ENCODE assay signal across 21 cellular contexts in genomic region chr11:57787205-57787604, GRCh38. TPM values are rescaled to one million over a fixed set of nuclear protein-coding genes. Genes with fewer than 3 reads are reported as not detected.
DNase-seq lines count a peak whose midpoint lies in the region; ATAC-seq and TF ChIP-seq lines count a peak whose summit lies in the region.
"Had no signal": no experiment of that assay in that cellular context is flagged by ENCODE, and none has a peak within 500 bp of the region (broad histone marks: within the 10 kb centered on the region; RNA-seq: fewer than 3 reads in every experiment).

No MANE protein-coding gene starts in this region.

- no peaks in the 10 kb centered on the region for H3K27me3 Mint-ChIP-seq in nephron (ENCODE audit: low read depth)
- H3K27me3 Mint-ChIP-seq: CD4-positive, alpha-beta memory T cell; stimulated activated memory B cell treated with anti-CD40 and anti-IgM and Interleukin-4, amounts not matched to agents 10 μg/mL and 1 μg/mL and 100 μg/mL, for 72 hours had no signal

- POLR2A ChIA-PET in PC-9 (lab: Charles Lee; ENCODE audit: unreplicated experiment), result no interaction called here

- H3K27me3 ChIP-seq in PC-9 (ENCODE audit: insufficient read depth, low read depth), result no peaks in the 10 kb centered on the region
- no peaks in the 10 kb centered on the region for H3K27me3 ChIP-seq in upper lobe of left lung
- H3K27me3 ChIP-seq: adrenal gland, right atrium auricular region had no signal

- H3K9me3 ChIP-seq in PC-9 (ENCODE audit: insufficient read depth, low read depth), result no peaks in the 10 kb centered on the region
- H3K9me3 ChIP-seq in upper lobe of left lung, result no peaks in the 10 kb centered on the region
- H3K9me3 ChIP-seq: adrenal gland, right atrium auricular region had no signal

- H4K20me1 ChIP-seq in PC-9 (ENCODE audit: insufficient read depth), result peaks cover 3% of the 10 kb centered on the region; the same call in 1 of the 2 replicates

- 72 to 76% methylated on average over 4 of the region's 4 CpGs for WGBS in upper lobe of left lung, 2 donors

- 0 out of 2 replicates have a peak overlapping the region, but pooled peaks have one; percentile 29 for H3K4me2 ChIP-seq in PC-9
- H3K4me2 ChIP-seq: KMS-11 had no signal

- no peak for TF ChIP-seq CTCF in PC-9 (conservative IDR thresholded peaks at IDR 0.05)
- TF ChIP-seq CTCF in epithelial cell of esophagus (IDR thresholded peaks at IDR 0.05; ENCODE audit: insufficient read depth, low read depth, low read length, missing control alignments), result no peak
- TF ChIP-seq CTCF in nephron (IDR thresholded peaks at IDR 0.05; ENCODE audit: unreplicated experiment in 3 of 3), result no peak
- TF ChIP-seq CTCF in upper lobe of left lung (IDR thresholded peaks at IDR 0.05), result no peak

- H3K27ac ChIP-seq in PC-9 (peak overlapping the region; percentile 32; the same call in 1 of the 2 replicates), upper lobe of left lung (peak overlapping the region in 3 of 4 donors; percentile 12 to 85 (median 68))
- H3K27ac ChIP-seq: KMS-11 had no signal

- CTCF ChIA-PET in PC-9 (lab: Charles Lee), result no interaction called here

- H3K4me1 Mint-ChIP-seq in nephron, result peaks cover 38% of the 10 kb centered on the region

- H3K9me2 ChIP-seq in PC-9 (ENCODE audit: insufficient read depth), result no peaks in the 10 kb centered on the region

- peaks cover 100% of the 10 kb centered on the region for H3K79me2 ChIP-seq in PC-9 (ENCODE audit: low read depth)

- peak overlapping the region in 2 of 3 experiments; percentile 12 to 34 for H3K27ac Mint-ChIP-seq in nephron
- H3K27ac Mint-ChIP-seq: T-helper 1 cell treated with Interleukin-12 subunit alpha and Interleukin-12 subunit beta and Interleukin-4 antibody, amounts not matched to agents 30 μg/mL and 1 μg/mL, for 36 hours had no signal

- H3K4me1 ChIP-seq in PC-9 (replicated peaks; ENCODE audit: insufficient read depth), result peaks cover 56% of the 10 kb centered on the region
- peaks cover 83 to 96% (median 93%) of the 10 kb centered on the region in 4 donors for H3K4me1 ChIP-seq in upper lobe of left lung

- no peak for DNase-seq in PC-9
- peak; percentile 64 for DNase-seq in epithelial cell of esophagus (ENCODE audit: low read depth)
- DNase-seq in upper lobe of left lung, result no peak
- no peak for DNase-seq in activated CD4-positive, alpha-beta T cell treated with anti-CD3 and anti-CD28 coated beads for 1 hour
- DNase-seq in NCI-H1417 treated with DMSO at 0.1 percent for 48 hours (lab: John Stamatoyannopoulos, UW), result no peak
- no peak for DNase-seq in H4 (ENCODE audit: low spot score)
- DNase-seq: activated CD4-positive, alpha-beta T cell treated with anti-CD3 and anti-CD28 coated beads for 48 hours; activated T-cell treated with anti-CD3 and anti-CD28 coated beads, Interleukin-2, amount 50 U/mL, for 48 hours; adrenal gland; CD4-positive, alpha-beta memory T cell; GOT3; islet precursor cell; NCI-H1694; NCI-H524 had no signal

- ATAC-seq in upper lobe of left lung (ENCODE audit: low FRiP score in 2 of 2) (no peak), HG03439 (IDR thresholded peaks at IDR 0.05; ENCODE audit: unreplicated experiment) (no peak)
- ATAC-seq: stimulated activated memory B cell treated with anti-CD40 and anti-IgM and Interleukin-4, amounts not matched to agents 10 μg/mL and 1 μg/mL and 100 μg/mL, for 72 hours had no signal

- H3K36me3 ChIP-seq in PC-9 (ENCODE audit: low read depth), result peaks cover 45% of the 10 kb centered on the region
- peaks cover 0 to 7% (median 2%) of the 10 kb centered on the region in 4 donors for H3K36me3 ChIP-seq in upper lobe of left lung
- H3K36me3 ChIP-seq: adrenal gland had no signal

- no peak overlapping the region for H2AFZ ChIP-seq in PC-9

- H3F3A ChIP-seq in PC-9 (ENCODE audit: insufficient read depth, low read depth), result peaks cover 16% of the 10 kb centered on the region

- no peak overlapping the region for H3K4me3 ChIP-seq in PC-9
- no peak overlapping the region for H3K4me3 ChIP-seq in epithelial cell of esophagus (ENCODE audit: low read length)
- H3K4me3 ChIP-seq in upper lobe of left lung, result no peak overlapping the region
- H3K4me3 ChIP-seq: adrenal gland, right atrium auricular region had no signal

- H3K36me3 Mint-ChIP-seq in nephron (ENCODE audit: low read depth), result peaks cover 31% of the 10 kb centered on the region
- H3K36me3 Mint-ChIP-seq: CD4-positive, alpha-beta memory T cell had no signal

- TF ChIP-seq EP300 in upper lobe of left lung (IDR thresholded peaks at IDR 0.05), result no peak

- H3K9me3 Mint-ChIP-seq in nephron, result no peaks in the 10 kb centered on the region
- H3K9me3 Mint-ChIP-seq: CD4-positive, alpha-beta memory T cell; stimulated activated memory B cell treated with anti-CD40 and anti-IgM and Interleukin-4, amounts not matched to agents 10 μg/mL and 1 μg/mL and 100 μg/mL, for 72 hours; T-helper 1 cell treated with Interleukin-12 subunit alpha and Interleukin-12 subunit beta and Interleukin-4 antibody, amounts not matched to agents 30 μg/mL and 1 μg/mL, for 36 hours had no signal

- BruUV-seq in PC-9 (replicated peaks; lab: Mats Ljungman, UMichigan), result no TSS peak

- H3K4me3 Mint-ChIP-seq in nephron, result no peak overlapping the region
- H3K4me3 Mint-ChIP-seq: CD4-positive, alpha-beta memory T cell; stimulated activated memory B cell treated with anti-CD40 and anti-IgM and Interleukin-4, amounts not matched to agents 10 μg/mL and 1 μg/mL and 100 μg/mL, for 72 hours; T-helper 1 cell treated with Interleukin-12 subunit alpha and Interleukin-12 subunit beta and Interleukin-4 antibody, amounts not matched to agents 30 μg/mL and 1 μg/mL, for 36 hours had no signal

- TF ChIP-seq POLR2A in upper lobe of left lung (IDR thresholded peaks at IDR 0.05), result no peak

- intact Hi-C loops in PC-9 (cut with micrococcal nuclease; ENCODE audit: unreplicated experiment), result no loop called here

RNA-seq across cellular contexts. Expression of gene CTNND1, which starts 25.6 kb away (rescaled TPM):
- total RNA-seq in PC-9 (2021) (340 and 413 TPM in 2 replicates), upper lobe of left lung (100 to 1,000 TPM; 136 to 232 (median 214) TPM)
- 50.0 and 56.3 TPM in 2 replicates for total RNA-seq in H4 (2014; rRNA removed; shearing (Covaris generic))

RNA-seq across cellular contexts. Expression of gene BTBD18, which starts 35.6 kb away (rescaled TPM):
- not detected in 2 replicates for total RNA-seq in PC-9 (2021)
- total RNA-seq in upper lobe of left lung, result not detected
- not detected in 2 replicates for total RNA-seq in H4 (2014; rRNA removed; shearing (Covaris generic))
- total RNA-seq: adrenal gland; CD4-positive, alpha-beta memory T cell; myocyte; right atrium auricular region had no signal

RNA-seq across cellular contexts. Expression of gene SELENOH, which starts 45.9 kb away (rescaled TPM):
- total RNA-seq in PC-9 (2021), result 211 and 318 TPM in 2 replicates
- total RNA-seq in upper lobe of left lung, result 100 to 1,000 TPM in 5 of 6 donors, 10 to 100 TPM in 1; 56.6 to 138 (median 120) TPM
- 218 and 298 TPM in 2 replicates for total RNA-seq in H4 (2014; rRNA removed; shearing (Covaris generic))
